Comparison of ENCODE assay signal across 21 cellular contexts in the genomic region with DNA sequence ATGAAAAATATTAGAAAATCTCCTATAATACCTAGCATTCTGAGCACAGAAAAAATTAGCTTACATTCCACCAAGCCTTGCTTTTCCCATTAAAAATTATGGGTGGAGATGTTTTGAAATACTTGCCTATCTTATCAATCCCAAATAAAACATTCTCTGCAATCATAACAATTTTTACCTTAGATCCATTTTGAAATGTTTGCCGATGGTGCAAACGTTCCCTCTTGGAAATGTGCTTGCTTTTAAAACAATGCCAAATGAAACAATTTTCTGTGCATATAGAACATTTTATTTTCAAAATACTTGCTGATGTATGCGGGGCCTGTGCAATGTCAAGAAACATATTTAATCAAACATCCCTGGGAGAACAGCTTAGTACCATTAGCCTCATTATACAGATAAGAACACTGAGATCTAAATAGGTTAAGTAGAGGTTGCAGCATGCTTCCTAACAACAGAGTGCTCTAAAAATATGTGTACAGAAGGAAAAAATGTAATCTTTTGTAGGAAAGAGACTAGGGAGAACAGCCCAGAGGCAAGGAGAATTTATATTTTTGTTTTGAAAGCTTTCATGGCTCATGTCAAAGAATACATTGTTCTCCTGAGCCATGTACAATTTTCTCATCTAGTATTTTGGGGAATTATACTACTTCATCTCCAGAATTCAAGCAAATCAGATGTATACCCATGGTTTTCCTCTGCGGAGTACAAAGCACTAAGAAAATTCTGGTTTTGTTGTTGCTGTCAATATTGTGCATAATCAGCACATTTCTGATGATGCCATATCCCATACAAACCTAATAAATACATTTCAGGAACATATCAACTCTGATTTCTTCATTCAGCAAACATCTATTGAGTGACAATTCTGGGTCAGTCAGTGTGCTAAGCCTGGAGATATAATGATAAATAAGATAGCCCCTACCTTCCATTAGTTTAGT.
"Had no signal": no experiment of that assay in that cellular context is flagged by ENCODE, and none has a peak within 500 bp of the region (broad histone marks: within the 10 kb centered on the region; RNA-seq: fewer than 3 reads in every experiment).

No MANE protein-coding gene starts in this region.

- H3K9ac ChIP-seq: parathyroid adenoma had no signal

- H3K27ac Mint-ChIP-seq: activated naive CD8-positive, alpha-beta T cell; endodermal cell; natural killer cell treated with Interleukin-12 subunit alpha and Interleukin-12 subunit beta and Interleukin-15 and Interleukin-18, amount 100 ng/mL, for 72 hours; stimulated activated effector memory CD8-positive, alpha-beta T cell treated with anti-CD3 and anti-CD28 coated beads, Interleukin-12 subunit alpha, Interleukin-12 subunit beta, amount 100 ng/mL, for 72 hours had no signal

- H3K4me3 Mint-ChIP-seq: activated naive CD8-positive, alpha-beta T cell; endodermal cell; natural killer cell treated with Interleukin-12 subunit alpha and Interleukin-12 subunit beta and Interleukin-15 and Interleukin-18, amount 100 ng/mL, for 72 hours; stimulated activated effector memory CD8-positive, alpha-beta T cell treated with anti-CD3 and anti-CD28 coated beads, Interleukin-12 subunit alpha, Interleukin-12 subunit beta, amount 100 ng/mL, for 72 hours had no signal

- DNase-seq: activated CD4-positive, alpha-beta T cell treated with anti-CD3 and anti-CD28 coated beads for 1 hour; activated CD8-positive, alpha-beta memory T cell treated with anti-CD3 and anti-CD28 coated beads for 24 hours; activated CD8-positive, alpha-beta memory T cell treated with anti-CD3 and anti-CD28 coated beads, Interleukin-2, amount 50 U/mL, for 48 hours; amygdala; body of pancreas; caudate nucleus; dorsolateral prefrontal cortex; endodermal cell; gastrocnemius medialis; heart left ventricle; left ventricle myocardium superior; stimulated activated CD4-positive, alpha-beta T cell treated with anti-CD3 and anti-CD28 coated beads, Interleukin-4, amount 100 ng/mL, for 24 hours; stomach; testis; WERI-Rb-1 had no signal

- H3K4me1 ChIP-seq: body of pancreas, gastrocnemius medialis, heart left ventricle, parathyroid adenoma, testis had no signal

- H3K27me3 ChIP-seq: body of pancreas, dorsolateral prefrontal cortex, gastrocnemius medialis, heart left ventricle, neutrophil, stomach, testis had no signal

- H3K79me2 ChIP-seq: parathyroid adenoma had no signal

- H3K36me3 Mint-ChIP-seq: activated naive CD8-positive, alpha-beta T cell; natural killer cell treated with Interleukin-12 subunit alpha and Interleukin-12 subunit beta and Interleukin-15 and Interleukin-18, amount 100 ng/mL, for 72 hours; stimulated activated effector memory CD8-positive, alpha-beta T cell treated with anti-CD3 and anti-CD28 coated beads, Interleukin-12 subunit alpha, Interleukin-12 subunit beta, amount 100 ng/mL, for 72 hours had no signal

- H3K9me3 Mint-ChIP-seq: endodermal cell; natural killer cell treated with Interleukin-12 subunit alpha and Interleukin-12 subunit beta and Interleukin-15 and Interleukin-18, amount 100 ng/mL, for 72 hours; stimulated activated effector memory CD8-positive, alpha-beta T cell treated with anti-CD3 and anti-CD28 coated beads, Interleukin-12 subunit alpha, Interleukin-12 subunit beta, amount 100 ng/mL, for 72 hours had no signal

- H3K27ac ChIP-seq: body of pancreas, dorsolateral prefrontal cortex, gastrocnemius medialis, heart left ventricle, neutrophil, parathyroid adenoma, stomach, testis, WERI-Rb-1 had no signal

- H3K4me3 ChIP-seq: body of pancreas, dorsolateral prefrontal cortex, gastrocnemius medialis, heart left ventricle, stomach, testis had no signal

- H2AFZ ChIP-seq: parathyroid adenoma had no signal

- H3K4me1 Mint-ChIP-seq: stimulated activated effector memory CD8-positive, alpha-beta T cell treated with anti-CD3 and anti-CD28 coated beads, Interleukin-12 subunit alpha, Interleukin-12 subunit beta, amount 100 ng/mL, for 72 hours had no signal

- H3K36me3 ChIP-seq: gastrocnemius medialis, heart left ventricle, neutrophil, stomach, WERI-Rb-1 had no signal

- ATAC-seq: body of pancreas; gastrocnemius medialis; heart left ventricle; left ventricle myocardium superior; natural killer cell treated with Interleukin-12 subunit alpha and Interleukin-12 subunit beta and Interleukin-15 and Interleukin-18, amount 100 ng/mL, for 72 hours; sciatic nerve; stimulated activated effector memory CD8-positive, alpha-beta T cell treated with anti-CD3 and anti-CD28 coated beads, Interleukin-12 subunit alpha, Interleukin-12 subunit beta, amount 100 ng/mL, for 72 hours had no signal

- H3K9me3 ChIP-seq: body of pancreas, gastrocnemius medialis, heart left ventricle, neutrophil, stomach, testis had no signal
